Comparison of ENCODE assay signal across 11 cellular contexts in the genomic region with DNA sequence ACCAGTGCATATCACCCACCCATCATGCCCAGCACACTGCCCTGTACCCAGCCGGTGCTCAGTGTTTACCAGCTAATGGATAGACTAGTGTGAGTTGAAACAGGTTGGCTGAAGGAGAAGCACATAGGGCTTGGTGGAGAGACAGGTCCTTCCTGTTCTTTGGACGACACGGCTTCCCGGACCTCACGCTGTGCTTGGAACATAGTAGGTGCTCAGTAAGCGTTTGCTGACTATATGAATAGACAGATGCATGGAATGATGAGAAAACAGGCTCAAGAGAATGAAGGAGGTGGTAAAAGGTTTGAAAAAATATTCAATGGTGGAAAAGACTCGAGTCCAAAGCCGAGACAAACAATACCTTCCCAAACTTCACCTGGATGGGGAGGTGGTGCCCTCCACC. TPM values are rescaled to one million over a fixed set of nuclear protein-coding genes. Genes with fewer than 3 reads are reported as not detected.
"Had no signal": no experiment of that assay in that cellular context is flagged by ENCODE, and none has a peak within 500 bp of the region (broad histone marks: within the 10 kb centered on the region; RNA-seq: fewer than 3 reads in every experiment).

No MANE protein-coding gene starts in this region.

- H3K4me1 ChIP-seq: HAP-1 had no signal

- H2AFZ ChIP-seq: GM23248 had no signal

- H3K9ac ChIP-seq: GM23248, KMS-11 had no signal

- ATAC-seq: HCT116 had no signal

- H3K4me2 ChIP-seq: KMS-11 had no signal

- H3K9me3 ChIP-seq: HAP-1 had no signal

- H3K27ac Mint-ChIP-seq: HFFc6 had no signal

- H3K4me3 Mint-ChIP-seq: HFFc6 had no signal

- H3K9me3 Mint-ChIP-seq: HFFc6 had no signal

- H3K4me3 ChIP-seq: GM23248, HAP-1 had no signal

- H3K36me3 ChIP-seq: HAP-1 had no signal

- H3K27ac ChIP-seq: GM23248, KMS-11 had no signal

- DNase-seq: GM23248, GOT3, H7, HFFc6, IMR-90, KBM-7 had no signal

RNA-seq across cellular contexts. Expression of gene FADS6, which starts 6.8 kb away (rescaled TPM):
- total RNA-seq: GM23248, H4, H7, HFFc6, HT-29, IMR-90 had no signal
- polyA plus RNA-seq: GM23248, IMR-90 had no signal

RNA-seq across cellular contexts. Expression of gene USH1G, which starts 22.8 kb away (rescaled TPM):
- total RNA-seq: GM23248, HFFc6, HT-29, IMR-90 had no signal
- polyA plus RNA-seq: GM23248, IMR-90 had no signal

RNA-seq across cellular contexts. Expression of gene OTOP2, which starts 23.9 kb away (rescaled TPM):
- total RNA-seq: GM23248, H4, H7, HFFc6, HT-29, IMR-90 had no signal
- polyA plus RNA-seq: GM23248, IMR-90 had no signal

RNA-seq across cellular contexts. Expression of gene OTOP3, which starts 35.5 kb away (rescaled TPM):
- total RNA-seq: GM23248, H4, H7, HFFc6, HT-29, IMR-90 had no signal
- polyA plus RNA-seq: GM23248, IMR-90 had no signal
